8 cellular contexts compared by ENCODE assay signal in genomic region chr17:64320613-64321553, GRCh38. TPM values are rescaled to one million over a fixed set of nuclear protein-coding genes. Genes with fewer than 3 reads are reported as not detected.
DNase-seq lines count a peak whose midpoint lies in the region; ATAC-seq and TF ChIP-seq lines count a peak whose summit lies in the region.

No MANE protein-coding gene starts in this region.

- ATAC-seq in IMR-90 (ENCODE audit: low read depth) (peak; percentile 83; the same call in 1 of the 2 replicates), natural killer cell (peak; percentile 58 to 72 (median 61)), GM21723 (IDR thresholded peaks at IDR 0.05; ENCODE audit: unreplicated experiment) (no peak)
- ATAC-seq in stimulated activated naive CD8-positive, alpha-beta T cell treated with anti-CD3 and anti-CD28 coated beads, Interleukin-15, amount 100 ng/mL, for 72 hours: peak; percentile 67

- H2BK15ac ChIP-seq in IMR-90 (ENCODE audit: low read depth, low read length): no peak overlapping the region

- H3K9ac ChIP-seq in IMR-90 (ENCODE audit: low read depth, low read length) (no peak overlapping the region), NT2/D1 (ENCODE audit: insufficient read length, low read depth) (no peak overlapping the region)

- H3K36me3 Mint-ChIP-seq in natural killer cell: no peaks in the 10 kb centered on the region

- peaks cover 35 to 40% of the 10 kb centered on the region in 2 donors for H3K4me1 Mint-ChIP-seq in natural killer cell
- peaks cover 59% of the 10 kb centered on the region for H3K4me1 Mint-ChIP-seq in stimulated activated naive CD8-positive, alpha-beta T cell treated with anti-CD3 and anti-CD28 coated beads, Interleukin-15, amount 100 ng/mL, for 72 hours

- no peaks in the 10 kb centered on the region for H3K9me1 ChIP-seq in IMR-90 (ENCODE audit: insufficient read depth, low read length)

- in situ Hi-C loops in IMR-90 (cut with MboI; ENCODE audit: low sequenced_read_pairs): loop anchor here (5.0 to 25.0 kb wide), 3 partner anchors 101 to 316 kb away; no protein-coding TSS in a partner anchor

- TF ChIP-seq POLR2A in IMR-90 (IDR thresholded peaks at IDR 0.05; ENCODE audit: low read depth, low read length) (no peak), erythroblast (IDR thresholded peaks at IDR 0.05; ENCODE audit: low read length) (no peak)

- H3K9me3 Mint-ChIP-seq in natural killer cell: no peaks in the 10 kb centered on the region
- no peaks in the 10 kb centered on the region for H3K9me3 Mint-ChIP-seq in stimulated activated naive CD8-positive, alpha-beta T cell treated with anti-CD3 and anti-CD28 coated beads, Interleukin-15, amount 100 ng/mL, for 72 hours

- peak overlapping the region; percentile 44 to 45 for H3K27ac Mint-ChIP-seq in natural killer cell
- peak overlapping the region in 1 of 2 donors; percentile 95 for H3K27ac Mint-ChIP-seq in stimulated activated naive CD8-positive, alpha-beta T cell treated with anti-CD3 and anti-CD28 coated beads, Interleukin-15, amount 100 ng/mL, for 72 hours

- H2BK5ac ChIP-seq in IMR-90 (ENCODE audit: low read depth, low read length, poor library complexity, severe bottlenecking): no peak overlapping the region

- no peak overlapping the region for H3K4me3 ChIP-seq in IMR-90 (ENCODE audit: insufficient read depth, low read depth, low read length)
- H3K4me3 ChIP-seq in NT2/D1 (ENCODE audit: insufficient read length, low read depth): no peak overlapping the region

- H3K23ac ChIP-seq in IMR-90 (ENCODE audit: low read depth, low read length): no peak overlapping the region

- no peak overlapping the region for H4K91ac ChIP-seq in IMR-90 (ENCODE audit: insufficient read depth, low read depth, low read length)

- 13% methylated on average over 3 of the region's 28 CpGs; no CpG with 5 or more reads in 1 of the 2 experiments for WGBS in IMR-90 (ENCODE audit: extremely low coverage in 2 of 2, insufficient read length in 1 of 2), 2 experiments

- TF ChIP-seq RAD21 in IMR-90 (IDR thresholded peaks at IDR 0.05; ENCODE audit: low read length): peak; percentile 78

- peak overlapping the region; percentile 62 for H3K4me3 Mint-ChIP-seq in natural killer cell
- peak overlapping the region; percentile 36 to 44 for H3K4me3 Mint-ChIP-seq in stimulated activated naive CD8-positive, alpha-beta T cell treated with anti-CD3 and anti-CD28 coated beads, Interleukin-15, amount 100 ng/mL, for 72 hours

- CTCF ChIA-PET in IMR-90 (lab: Yijun Ruan, JAX): interaction anchor here (0.7 to 1.2 kb wide), 6 partner anchors 10 to 98 kb away, joined by 3 to 15 read pairs (median 4); no protein-coding TSS in a partner anchor

- H3K4me1 ChIP-seq in IMR-90 (ENCODE audit: control insufficient read depth, insufficient read depth, low read length) (no peaks in the 10 kb centered on the region), NT2/D1 (ENCODE audit: insufficient read depth, insufficient read length) (no peaks in the 10 kb centered on the region)

- H3K9me3 ChIP-seq in IMR-90 (ENCODE audit: control insufficient read depth, insufficient read depth, low read length): no peaks in the 10 kb centered on the region
- H3K9me3 ChIP-seq in NT2/D1 (ENCODE audit: insufficient read depth, low read length): peaks cover 1% of the 10 kb centered on the region; the same call in 1 of the 2 replicates

- H3K4me2 ChIP-seq in IMR-90 (ENCODE audit: low read depth, low read length): 0 out of 2 replicates have a peak overlapping the region, but pooled peaks have one; percentile 38

- peak; percentile 73 for TF ChIP-seq CTCF in IMR-90 (conservative IDR thresholded peaks at IDR 0.05; ENCODE audit: low read depth, low read length)
- TF ChIP-seq CTCF in natural killer cell (IDR thresholded peaks at IDR 0.05): peak; percentile 91

- H3K27me3 ChIP-seq in IMR-90 (ENCODE audit: control insufficient read depth, insufficient read depth, low read length) (peaks cover 44% of the 10 kb centered on the region), NT2/D1 (ENCODE audit: insufficient read depth, insufficient read length) (no peaks in the 10 kb centered on the region)

- H3K4ac ChIP-seq in IMR-90 (ENCODE audit: low read depth, low read length): no peak overlapping the region

- H2AFZ ChIP-seq in IMR-90 (replicated peaks; ENCODE audit: low read length, poor library complexity): peak overlapping the region; percentile 89

- H4K8ac ChIP-seq in IMR-90 (ENCODE audit: low read depth in 2 of 2, low read length in 2 of 2): no peak overlapping the region

- H3K79me1 ChIP-seq in IMR-90 (ENCODE audit: low read depth in 1 of 2, low read length in 2 of 2): no peaks in the 10 kb centered on the region

- H3K27ac ChIP-seq in IMR-90 (ENCODE audit: insufficient read depth, low read length): no peak overlapping the region

- BruUV-seq in IMR-90 (replicated peaks; lab: Mats Ljungman, UMichigan): no TSS peak

- H3K36me3 ChIP-seq in IMR-90 (ENCODE audit: control insufficient read depth, insufficient read depth, low read length): no peaks in the 10 kb centered on the region
- H3K36me3 ChIP-seq in NT2/D1 (ENCODE audit: insufficient read depth, insufficient read length, low read length): no peaks in the 10 kb centered on the region

- intact Hi-C loops in IMR-90 (cut with micrococcal nuclease): loop anchor here (1.0 to 5.0 kb wide), 2 partner anchors 97 to 171 kb away; no protein-coding TSS in a partner anchor
- intact Hi-C loops in natural killer cell (cut with micrococcal nuclease): loop anchor here (1.0 to 5.0 kb wide), 2 partner anchors 97 to 171 kb away; no protein-coding TSS in a partner anchor

- H3K14ac ChIP-seq in IMR-90 (replicated peaks; ENCODE audit: low read depth, low read length): no peak overlapping the region

- 0 out of 2 replicates have a peak, but pooled peaks cover 6% of the 10 kb centered on the region for H4K20me1 ChIP-seq in IMR-90 (ENCODE audit: insufficient read depth, low read length)

- no peak overlapping the region for H2BK120ac ChIP-seq in IMR-90 (ENCODE audit: low read depth, low read length)

- POLR2A ChIA-PET in IMR-90 (lab: Charles Lee; ENCODE audit: unreplicated experiment): no interaction called here

- no peak overlapping the region for H3K56ac ChIP-seq in IMR-90 (ENCODE audit: extremely low read depth, insufficient read depth, low read length)

- H4K5ac ChIP-seq in IMR-90 (ENCODE audit: low read depth, low read length): no peak overlapping the region

- dilution Hi-C loops in IMR-90 (cut with HindIII; ENCODE audit: low sequenced_read_pairs, unreplicated experiment): no loop called here

- H2AK5ac ChIP-seq in IMR-90 (ENCODE audit: low read depth, low read length): no peak overlapping the region

- DNase-seq in COLO829 (ENCODE audit: low spot score) (peak; percentile 86), IMR-90 (peak; percentile 65), NT2/D1 (ENCODE audit: low read depth, low spot score) (peak; percentile 62), erythroblast (lab: John Stamatoyannopoulos, UW) (peak; percentile 62 to 77), natural killer cell (peak; percentile 39)
- peak; percentile 71 for DNase-seq in activated CD8-positive, alpha-beta memory T cell treated with anti-CD3 and anti-CD28 coated beads, Interleukin-2, amount 50 U/mL, for 48 hours
- DNase-seq in stimulated activated naive CD8-positive, alpha-beta T cell treated with anti-CD3 and anti-CD28 coated beads, Interleukin-15, amount 100 ng/mL, for 72 hours: peak; percentile 43 to 46

- no peak overlapping the region for H3K18ac ChIP-seq in IMR-90 (ENCODE audit: low read depth, low read length)

- H3K27me3 Mint-ChIP-seq in natural killer cell (ENCODE audit: low read depth in 2 of 2): no peaks in the 10 kb centered on the region
- no peaks in the 10 kb centered on the region for H3K27me3 Mint-ChIP-seq in stimulated activated naive CD8-positive, alpha-beta T cell treated with anti-CD3 and anti-CD28 coated beads, Interleukin-15, amount 100 ng/mL, for 72 hours

- no peak overlapping the region for H2AK9ac ChIP-seq in IMR-90 (replicated peaks; ENCODE audit: low read depth, low read length, poor library complexity)

- no peak overlapping the region for H2BK20ac ChIP-seq in IMR-90 (ENCODE audit: low read depth, low read length)

TF ChIP-seq in IMR-90, 13 proteins besides CTCF, POLR2A, EP300 and RAD21:
- no peak for TF ChIP-seq ELK1 (IDR thresholded peaks at IDR 0.05; ENCODE audit: borderline replicate concordance, low read depth, low read length)
- peak; percentile 82 for TF ChIP-seq SMC3 (IDR thresholded peaks at IDR 0.05; ENCODE audit: low read depth, low read length)
- no peak for TF ChIP-seq BHLHE40 (IDR thresholded peaks at IDR 0.05; ENCODE audit: low read depth, low read length)
- TF ChIP-seq USF2 (IDR thresholded peaks at IDR 0.05; ENCODE audit: low read depth, low read length): no peak
- TF ChIP-seq FOS (IDR thresholded peaks at IDR 0.05; ENCODE audit: low read depth, low read length): no peak

RNA-seq across cellular contexts. Expression of gene TEX2, which starts 57.8 kb away (rescaled TPM):
- 21.9 and 24.4 TPM in 2 replicates for total RNA-seq in IMR-90 (2012; rRNA removed)
- 17.1 and 18.2 TPM in 2 replicates for polyA plus RNA-seq in IMR-90 (2012; rRNA removed)
- polyA plus RNA-seq in IMR-90 (2012; cell fraction: cytosol; rRNA removed): 9.4 and 10.0 TPM in 2 replicates
- 6.9 and 17.6 TPM in 2 replicates for polyA plus RNA-seq in IMR-90 (2012; cell fraction: nucleus; rRNA removed; ENCODE audit: low replicate concordance)
- total RNA-seq in natural killer cell: 10 to 100 TPM in 2 of 3 donors, 1 to 10 TPM in 1; 8.3 to 16.3 (median 11.3) TPM
